ENCODE assay signal across 8 cellular contexts in the genomic region with DNA sequence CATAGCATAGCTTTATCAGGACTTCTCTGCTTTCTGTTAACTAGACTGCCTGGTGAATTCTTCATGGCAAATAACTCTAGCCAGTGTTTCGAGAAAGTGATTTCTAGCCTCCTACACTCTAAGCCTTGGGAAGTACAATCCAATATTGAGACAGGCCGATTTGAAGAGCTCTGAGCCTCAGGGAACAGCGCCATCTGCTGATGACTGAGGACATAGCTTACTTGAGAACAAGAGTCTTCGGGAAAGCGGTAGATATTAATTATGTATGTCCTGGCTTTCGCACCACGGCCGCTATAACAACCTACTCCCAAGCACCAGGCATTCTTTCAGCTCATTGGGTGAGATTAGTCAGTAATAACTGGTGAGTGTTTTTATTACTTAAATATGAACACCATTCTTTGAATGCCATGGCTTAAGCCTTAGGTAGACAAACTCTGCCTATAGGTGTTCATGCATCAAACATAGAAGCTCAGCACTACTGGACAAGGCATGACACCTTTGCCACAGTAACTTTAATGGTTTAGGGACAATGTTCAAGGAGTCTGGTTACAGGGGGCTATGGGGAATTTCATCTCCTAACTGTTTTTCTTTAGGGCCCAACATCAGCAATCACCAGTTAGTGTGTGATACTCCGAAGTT.
DNase-seq lines count a peak whose midpoint lies in the region; ATAC-seq and TF ChIP-seq lines count a peak whose summit lies in the region.

No MANE protein-coding gene starts in this region.

- no peaks in the 10 kb centered on the region for H3K4me1 Mint-ChIP-seq in activated T-helper 17 cell treated with anti-CD3 and anti-CD28 coated beads, Interleukin-2, amount 50 U/mL, for 72 hours

- no peak for TF ChIP-seq POLR2A in sigmoid colon (IDR thresholded peaks at IDR 0.05)

- peaks cover 19% of the 10 kb centered on the region for H3K9me3 Mint-ChIP-seq in activated T-helper 17 cell treated with anti-CD3 and anti-CD28 coated beads, Interleukin-2, amount 50 U/mL, for 72 hours

- H3K9me3 ChIP-seq in right cardiac atrium (ENCODE audit: control insufficient read depth, low read length): no peaks in the 10 kb centered on the region
- H3K9me3 ChIP-seq in sigmoid colon: no peaks in the 10 kb centered on the region

- H3K4me1 ChIP-seq in right cardiac atrium (ENCODE audit: control insufficient read depth, insufficient read depth, low read length) (no peaks in the 10 kb centered on the region), sigmoid colon (no peaks in the 10 kb centered on the region)

- H3K27me3 Mint-ChIP-seq in activated T-helper 17 cell treated with anti-CD3 and anti-CD28 coated beads, Interleukin-2, amount 50 U/mL, for 72 hours: no peaks in the 10 kb centered on the region

- TF ChIP-seq CTCF in sigmoid colon (IDR thresholded peaks at IDR 0.05): peak; percentile 10 to 72 (median 58)

- TF ChIP-seq EP300 in sigmoid colon (IDR thresholded peaks at IDR 0.05): no peak

- H3K27ac ChIP-seq in right cardiac atrium (ENCODE audit: low read length) (no peak overlapping the region), sigmoid colon (no peak overlapping the region)

- in situ Hi-C loops in Caki2 (cut with HindIII; ENCODE audit: low pct_unique_long_range_greater_than_20kb, low sequenced_read_pairs): no loop called here

- WGBS in right cardiac atrium: 21% methylated on average over 9 of the region's 9 CpGs
- 15 to 20% methylated on average over 9 of the region's 9 CpGs for WGBS in sigmoid colon, 2 donors

- no peaks in the 10 kb centered on the region for H3K27me3 ChIP-seq in right cardiac atrium (ENCODE audit: control insufficient read depth, insufficient read depth)
- no peaks in the 10 kb centered on the region for H3K27me3 ChIP-seq in sigmoid colon

- intact Hi-C loops in right cardiac atrium (cut with DNase I): loop anchor here in 2 of 4 donors (5.0 to 10.0 kb wide), 5 partner anchors 171 to 1141 kb away; no protein-coding TSS in a partner anchor
- intact Hi-C loops in sigmoid colon (cut with DNase I): loop anchor here (5.0 kb wide), 2 partner anchors 519 to 1144 kb away; a partner anchor contains a TSS

- H3K4me3 ChIP-seq in right cardiac atrium (ENCODE audit: low read length): no peak overlapping the region
- H3K4me3 ChIP-seq in sigmoid colon: no peak overlapping the region

- no peak overlapping the region for H3K27ac Mint-ChIP-seq in activated T-helper 17 cell treated with anti-CD3 and anti-CD28 coated beads, Interleukin-2, amount 50 U/mL, for 72 hours

- ATAC-seq in GM19023 (IDR thresholded peaks at IDR 0.05; ENCODE audit: unreplicated experiment) (peak; percentile 78), right cardiac atrium (peak; percentile 80 to 84)
- ATAC-seq in activated T-helper 17 cell treated with anti-CD3 and anti-CD28 coated beads, Interleukin-2, amount 50 U/mL, for 72 hours (replicated peaks): no peak

- no peaks in the 10 kb centered on the region for H3K36me3 ChIP-seq in sigmoid colon

- H3K4me3 Mint-ChIP-seq in activated T-helper 17 cell treated with anti-CD3 and anti-CD28 coated beads, Interleukin-2, amount 50 U/mL, for 72 hours: no peak overlapping the region

- DNase-seq in Caki2 (ENCODE audit: low read depth) (peak; percentile 52), HS-27A (ENCODE audit: low read depth) (peak; percentile 47), NCI-H774 (lab: John Stamatoyannopoulos, UW) (peak; percentile 72), amygdala (lab: John Stamatoyannopoulos, UW) (peak in 52 of 56 donors; percentile 0 to 84 (median 40)), right cardiac atrium (peak; percentile 74 to 84 (median 76)), sigmoid colon (peak; percentile 82)

- H3K36me3 Mint-ChIP-seq in activated T-helper 17 cell treated with anti-CD3 and anti-CD28 coated beads, Interleukin-2, amount 50 U/mL, for 72 hours (ENCODE audit: low read depth): no peaks in the 10 kb centered on the region
